Comparison of ENCODE assay signal across 1 cellular context in genomic region chr6:33812669-33813068, GRCh38.
TF ChIP-seq lines count a peak whose summit lies in the region.

No MANE protein-coding gene starts in this region.

TF ChIP-seq in HepG2, 621 proteins besides CTCF, POLR2A, EP300 and RAD21 (continued from another document and continues in another):
- TF ChIP-seq LRRFIP1 (CRISPR knock-in tag; conservative IDR thresholded peaks at IDR 0.05) (peak; percentile 96), RFX5 (IDR thresholded peaks at IDR 0.05; ENCODE audit: low read depth, low read length) (no peak), MAX (IDR thresholded peaks at IDR 0.05) (no peak), JUN (CRISPR knock-in tag; IDR thresholded peaks at IDR 0.05) (0 out of 2 replicates have a peak, but pooled peaks have one; percentile 22), ZNF430 (CRISPR knock-in tag; IDR thresholded peaks at IDR 0.05) (peak; percentile 87; the same call in 1 of the 2 replicates), ZNF234 (CRISPR knock-in tag; conservative IDR thresholded peaks at IDR 0.05) (no peak), CEBPB (IDR thresholded peaks at IDR 0.05; ENCODE audit: borderline replicate concordance, low read depth, low read length) (no peak), HMG20B (CRISPR knock-in tag; conservative IDR thresholded peaks at IDR 0.05) (peak; percentile 77; the same call in 1 of the 2 replicates), GTF3A (CRISPR knock-in tag; conservative IDR thresholded peaks at IDR 0.05) (no peak), ZNF674 (CRISPR knock-in tag; IDR thresholded peaks at IDR 0.05; ENCODE audit: low read depth) (no peak), MTF2 (CRISPR knock-in tag; IDR thresholded peaks at IDR 0.05; ENCODE audit: borderline replicate concordance) (no peak), TCF12 (IDR thresholded peaks at IDR 0.05) (no peak), TCF12 (CRISPR knock-in tag; IDR thresholded peaks at IDR 0.05) (no peak), TRIM22 (IDR thresholded peaks at IDR 0.05) (no peak), ZBTB8A (CRISPR knock-in tag; IDR thresholded peaks at IDR 0.05; ENCODE audit: borderline replicate concordance, low read depth) (no peak), CBX1 (IDR thresholded peaks at IDR 0.05; ENCODE audit: low read depth) (no peak), KMT2B (CRISPR knock-in tag; IDR thresholded peaks at IDR 0.05) (peak; percentile 78; the same call in 1 of the 2 replicates), TEAD3 (CRISPR knock-in tag; optimal IDR thresholded peaks at IDR 0.05; ENCODE audit: borderline replicate concordance) (peak; percentile 40), CERS6 (CRISPR knock-in tag; IDR thresholded peaks at IDR 0.05) (no peak), MLLT10 (CRISPR knock-in tag; IDR thresholded peaks at IDR 0.05) (no peak), ZNF552 (CRISPR knock-in tag; IDR thresholded peaks at IDR 0.05; ENCODE audit: borderline replicate concordance) (0 out of 2 replicates have a peak, but pooled peaks have one; percentile 52), BCLAF1 (IDR thresholded peaks at IDR 0.05) (no peak), ZSCAN30 (CRISPR knock-in tag; IDR thresholded peaks at IDR 0.05) (peak; percentile 87; the same call in 1 of the 2 replicates), ZBTB26 (CRISPR knock-in tag; IDR thresholded peaks at IDR 0.05; ENCODE audit: borderline replicate concordance) (peak; percentile 86), ZMAT3 (CRISPR knock-in tag; conservative IDR thresholded peaks at IDR 0.05) (peak; percentile 94), ZNF512 (CRISPR knock-in tag; IDR thresholded peaks at IDR 0.05) (no peak), ZNF331 (CRISPR knock-in tag; IDR thresholded peaks at IDR 0.05) (peak; percentile 94), LBX2 (CRISPR knock-in tag; IDR thresholded peaks at IDR 0.05; ENCODE audit: borderline replicate concordance) (no peak; the same call in 1 of the 2 replicates), ZNF768 (CRISPR knock-in tag; IDR thresholded peaks at IDR 0.05) (peak; percentile 72; the same call in 1 of the 2 replicates), HHEX (CRISPR knock-in tag; IDR thresholded peaks at IDR 0.05) (no peak), NR2C2 (CRISPR knock-in tag; IDR thresholded peaks at IDR 0.05; ENCODE audit: borderline replicate concordance) (peak; percentile 43; the same call in 1 of the 2 replicates), MAFF (IDR thresholded peaks at IDR 0.05; ENCODE audit: low read depth, low read length) (no peak), MNT (IDR thresholded peaks at IDR 0.05) (no peak), DPF2 (CRISPR knock-in tag; IDR thresholded peaks at IDR 0.05; ENCODE audit: borderline replicate concordance, low read depth) (no peak), NCOR1 (IDR thresholded peaks at IDR 0.05; ENCODE audit: borderline replicate concordance, low read length) (no peak), GPN1 (CRISPR knock-in tag; IDR thresholded peaks at IDR 0.05; ENCODE audit: borderline replicate concordance) (peak; percentile 93), ZNF281 (CRISPR knock-in tag; IDR thresholded peaks at IDR 0.05; ENCODE audit: borderline replicate concordance) (peak; percentile 68; the same call in 1 of the 2 replicates), ZNF816 (CRISPR knock-in tag; IDR thresholded peaks at IDR 0.05; ENCODE audit: borderline replicate concordance) (no peak), CHD2 (IDR thresholded peaks at IDR 0.05; ENCODE audit: low read depth, low read length) (no peak), ZNF33B (CRISPR knock-in tag; IDR thresholded peaks at IDR 0.05) (peak; percentile 91; the same call in 1 of the 2 replicates), ZNF543 (CRISPR knock-in tag; IDR thresholded peaks at IDR 0.05) (no peak), ZNF703 (CRISPR knock-in tag; IDR thresholded peaks at IDR 0.05; ENCODE audit: borderline replicate concordance) (no peak), ATF6 (CRISPR knock-in tag; conservative IDR thresholded peaks at IDR 0.05) (peak; percentile 96), CEBPG (CRISPR knock-in tag; IDR thresholded peaks at IDR 0.05) (no peak), RBFOX2 (IDR thresholded peaks at IDR 0.05; ENCODE audit: low read depth, low read length) (no peak), ASH2L (IDR thresholded peaks at IDR 0.05; ENCODE audit: insufficient read length, low read depth, low read length) (no peak)
